In the genomic region with DNA sequence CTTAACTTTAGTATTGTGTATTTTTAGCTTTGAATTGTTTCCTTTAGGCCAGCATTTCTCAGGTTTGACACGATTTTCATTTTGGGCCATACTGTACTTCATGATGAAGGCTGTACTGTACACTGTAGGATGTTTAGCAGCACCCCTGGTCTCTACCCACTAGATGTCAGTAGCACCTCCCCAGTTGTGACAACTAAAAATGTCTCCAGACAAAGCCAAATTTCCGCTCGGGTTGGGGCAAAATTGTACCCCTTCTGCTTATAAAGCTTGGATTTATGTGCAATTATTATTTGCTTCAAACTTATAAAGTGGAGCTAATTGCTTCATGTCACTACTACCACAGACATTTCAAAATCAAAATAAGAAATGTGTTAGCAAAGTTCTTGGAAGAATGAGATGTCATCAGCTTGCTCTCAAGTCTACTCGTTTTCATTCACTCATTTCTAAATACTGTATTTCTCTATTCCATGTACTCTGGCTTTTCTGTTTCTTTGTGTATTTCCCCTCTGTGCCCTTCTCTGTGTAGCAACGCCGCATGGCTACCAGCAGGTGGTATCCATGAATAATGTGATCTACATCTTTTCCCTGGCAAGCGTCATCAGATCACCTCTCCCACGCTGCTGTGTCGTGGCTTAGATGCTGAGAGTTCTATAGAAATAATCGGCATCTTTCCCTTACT, we compare ENCODE assay signal across 8 cellular contexts. TPM values are rescaled to one million over a fixed set of nuclear protein-coding genes. Genes with fewer than 3 reads are reported as not detected.
DNase-seq lines count a peak whose midpoint lies in the region; ATAC-seq and TF ChIP-seq lines count a peak whose summit lies in the region.

No MANE protein-coding gene starts in this region.

- ATAC-seq in left lung (peak; percentile 54), HG02571 (IDR thresholded peaks at IDR 0.05; ENCODE audit: unreplicated experiment) (no peak), HG03095 (IDR thresholded peaks at IDR 0.05; ENCODE audit: unreplicated experiment) (no peak)
- no peak for ATAC-seq in activated T-cell treated with anti-CD3 and anti-CD28 coated beads, Interleukin-2, amount 50 U/mL, for 4 hours

- no peak overlapping the region for H3K27ac ChIP-seq in SU-DHL-6 (ENCODE audit: low read depth, low read length)
- no peak overlapping the region for H3K27ac ChIP-seq in left lung

- no peak overlapping the region for H3K4me3 ChIP-seq in GM06990 (replicated peaks; ENCODE audit: low read depth, low read length)
- H3K4me3 ChIP-seq in SU-DHL-6 (ENCODE audit: insufficient read depth, low read length, poor library complexity, severe bottlenecking), result no peak overlapping the region
- no peak overlapping the region for H3K4me3 ChIP-seq in left lung

- no peaks in the 10 kb centered on the region for H3K36me3 Mint-ChIP-seq in activated T-cell treated with anti-CD3 and anti-CD28 coated beads, Interleukin-2, amount 50 U/mL, for 4 hours (ENCODE audit: insufficient read depth)

- H3K9me3 Mint-ChIP-seq in activated T-cell treated with anti-CD3 and anti-CD28 coated beads, Interleukin-2, amount 50 U/mL, for 4 hours, result no peaks in the 10 kb centered on the region

- no peaks in the 10 kb centered on the region for H3F3A ChIP-seq in SU-DHL-6 (ENCODE audit: insufficient read depth)

- DNase-seq in GM06990 (ENCODE audit: extremely low read depth, insufficient read length), result no peak
- peak; percentile 49 for DNase-seq in LHCN-M2 (ENCODE audit: low read depth)
- DNase-seq in left lung, result no peak
- DNase-seq in GDM1 (lab: John Stamatoyannopoulos, UW), result no peak
- no peak for DNase-seq in activated T-cell treated with anti-CD3 and anti-CD28 coated beads, Interleukin-2, amount 50 U/mL, for 4 hours

- intact Hi-C loops in left lung (cut with DNase I), result no loop called here

- TF ChIP-seq CTCF in GM06990 (IDR thresholded peaks at IDR 0.05; ENCODE audit: insufficient read depth, low read length, poor library complexity, severe bottlenecking) (peak; percentile 52), SU-DHL-6 (IDR thresholded peaks at IDR 0.05; ENCODE audit: insufficient read depth, low read length, poor library complexity, severe bottlenecking) (peak; percentile 30), left lung (IDR thresholded peaks at IDR 0.05) (no peak)

- H3K27me3 Mint-ChIP-seq in activated T-cell treated with anti-CD3 and anti-CD28 coated beads, Interleukin-2, amount 50 U/mL, for 4 hours (ENCODE audit: low read depth), result no peaks in the 10 kb centered on the region

- no peak overlapping the region for H3K4me2 ChIP-seq in SU-DHL-6 (ENCODE audit: low read depth, low read length, poor library complexity, severe bottlenecking)

- H3K9me2 ChIP-seq in SU-DHL-6 (replicated peaks; ENCODE audit: insufficient read depth, low read length), result no peaks in the 10 kb centered on the region

- H3K79me2 ChIP-seq in SU-DHL-6 (ENCODE audit: insufficient read depth, low read length), result no peaks in the 10 kb centered on the region

- H3K9ac ChIP-seq in SU-DHL-6 (ENCODE audit: low read length), result no peak overlapping the region

- H3K27me3 ChIP-seq in GM06990 (replicated peaks; ENCODE audit: control insufficient read depth, insufficient read depth, low read length), result no peaks in the 10 kb centered on the region
- H3K27me3 ChIP-seq in SU-DHL-6 (ENCODE audit: low read length), result no peaks in the 10 kb centered on the region
- H3K27me3 ChIP-seq in left lung, result no peaks in the 10 kb centered on the region

- no peak overlapping the region for H3K4me3 Mint-ChIP-seq in activated T-cell treated with anti-CD3 and anti-CD28 coated beads, Interleukin-2, amount 50 U/mL, for 4 hours

- H2AFZ ChIP-seq in SU-DHL-6 (ENCODE audit: low read depth, low read length, severe bottlenecking), result peak overlapping the region; percentile 1

- no peaks in the 10 kb centered on the region for H3K4me1 Mint-ChIP-seq in activated T-cell treated with anti-CD3 and anti-CD28 coated beads, Interleukin-2, amount 50 U/mL, for 4 hours (ENCODE audit: low read depth)

- no peaks in the 10 kb centered on the region; the same call in 1 of the 2 replicates for H4K20me1 ChIP-seq in SU-DHL-6 (ENCODE audit: low read depth, low read length)

- H3K9me3 ChIP-seq in SU-DHL-6 (ENCODE audit: insufficient read depth, low read length), result no peaks in the 10 kb centered on the region
- H3K9me3 ChIP-seq in left lung, result no peaks in the 10 kb centered on the region

- no peaks in the 10 kb centered on the region for H3K36me3 ChIP-seq in GM06990 (ENCODE audit: control insufficient read depth, insufficient read depth, low read length)
- no peaks in the 10 kb centered on the region for H3K36me3 ChIP-seq in SU-DHL-6 (ENCODE audit: low read length)
- H3K36me3 ChIP-seq in left lung, result no peaks in the 10 kb centered on the region

- no peaks in the 10 kb centered on the region for H3K4me1 ChIP-seq in left lung

RNA-seq across cellular contexts. Expression of gene CALCR, which starts 47.7 kb away (rescaled TPM):
- total RNA-seq in LHCN-M2 (2014; rRNA removed), result not detected in 2 replicates
- not detected for polyA plus RNA-seq in LHCN-M2 (2012)
- total RNA-seq in left lung, result under 1 TPM in 1 of 2 donors, not detected in 1; 0.16 TPM
- total RNA-seq in activated T-cell treated with anti-CD3 and anti-CD28 coated beads, Interleukin-2, amount 50 U/mL, for 4 hours, result not detected

Comparison
In these comparisons a context has a peak if more than half of its experiments do, and no peak if none do; other contexts are left out.
1. CTCF ChIP-seq: peak in GM06990 (single experiment) and SU-DHL-6 (single experiment); none in left lung (0 of 2).